In genomic region chr6:113432729-113433505, GRCh38 we compare ENCODE assay signal across 16 cellular contexts.
DNase-seq lines count a peak whose midpoint lies in the region; ATAC-seq and TF ChIP-seq lines count a peak whose summit lies in the region.
"Had no signal": no experiment of that assay in that cellular context is flagged by ENCODE, and none has a peak within 500 bp of the region (broad histone marks: within the 10 kb centered on the region; RNA-seq: fewer than 3 reads in every experiment).

No MANE protein-coding gene starts in this region.

- dilution Hi-C loops in mammary epithelial cell (cut with HindIII; ENCODE audit: low sequenced_read_pairs), result no loop called here

- H3K4me1 ChIP-seq in mammary epithelial cell (ENCODE audit: insufficient read depth, low read length) (peaks cover 15% of the 10 kb centered on the region), Karpas-422 (ENCODE audit: low read length) (no peaks in the 10 kb centered on the region)
- H3K4me1 ChIP-seq in naive thymus-derived CD4-positive, alpha-beta T cell (ENCODE audit: control insufficient read depth in 2 of 2, insufficient read depth in 2 of 2, low read length in 2 of 2), result no peaks in the 10 kb centered on the region

- H3K27ac Mint-ChIP-seq in HFFc6 (peak overlapping the region; percentile 63; the same call in 1 of the 2 replicates), endothelial cell (ENCODE audit: unreplicated experiment) (no peak overlapping the region)
- no peak overlapping the region for H3K27ac Mint-ChIP-seq in naive thymus-derived CD4-positive, alpha-beta T cell
- H3K27ac Mint-ChIP-seq: activated naive CD4-positive, alpha-beta T cell treated with anti-CD3 and anti-CD28 coated beads, Interleukin-2, amount 10 ng/mL, durations not matched to agents 7 days and 5 days; IgD-negative memory B cell; nephron progenitor cell had no signal

- intact Hi-C loops in mammary epithelial cell (cut with micrococcal nuclease), result no loop called here
- intact Hi-C loops in naive thymus-derived CD4-positive, alpha-beta T cell (cut with micrococcal nuclease), result no loop called here

- H3K4me2 ChIP-seq in mammary epithelial cell (ENCODE audit: insufficient read depth, low read depth, low read length) (peak overlapping the region; percentile 52), Karpas-422 (ENCODE audit: low read depth, low read length, poor library complexity, severe bottlenecking) (no peak overlapping the region)

- CTCF ChIA-PET in mammary epithelial cell (lab: Charles Lee; ENCODE audit: low non-redundant PET), result interaction anchor here (0.6 to 0.9 kb wide), 2 partner anchors 118 to 199 kb away, joined by 4 to 5 read pairs; no protein-coding TSS in a partner anchor
- CTCF ChIA-PET in naive thymus-derived CD4-positive, alpha-beta T cell (lab: Charles Lee), result no interaction called here

- DNase-seq in HFFc6 (no peak), mammary epithelial cell (no peak), Karpas-422 (no peak), DMS 273 (lab: John Stamatoyannopoulos, UW; ENCODE audit: unreplicated experiment) (no peak), endothelial cell (ENCODE audit: low spot score) (no peak), AG08396 (ENCODE audit: low spot score) (no peak)
- DNase-seq in naive thymus-derived CD4-positive, alpha-beta T cell, result no peak
- DNase-seq: activated CD8-positive, alpha-beta memory T cell treated with anti-CD3 and anti-CD28 coated beads for 24 hours; activated naive CD4-positive, alpha-beta T cell treated with anti-CD3 and anti-CD28 coated beads, Interleukin-2, amount 10 ng/mL, durations not matched to agents 7 days and 5 days; DMS79; NCI-H1436 treated with DMSO at 0.1 percent for 48 hours had no signal

- ATAC-seq in naive thymus-derived CD4-positive, alpha-beta T cell, result peak; percentile 24

- H3K27me3 Mint-ChIP-seq in HFFc6 (ENCODE audit: insufficient read depth), result no peaks in the 10 kb centered on the region; the same call in 1 of the 2 replicates
- peaks cover 0 to under 1% (median 0%) of the 10 kb centered on the region in 5 donors for H3K27me3 Mint-ChIP-seq in naive thymus-derived CD4-positive, alpha-beta T cell
- no peaks in the 10 kb centered on the region for H3K27me3 Mint-ChIP-seq in endothelial cell (ENCODE audit: unreplicated experiment)
- H3K27me3 Mint-ChIP-seq: activated naive CD4-positive, alpha-beta T cell treated with anti-CD3 and anti-CD28 coated beads, Interleukin-2, amount 10 ng/mL, durations not matched to agents 7 days and 5 days; central memory CD8-positive, alpha-beta T cell; IgD-negative memory B cell had no signal

- H3K27ac ChIP-seq in 22Rv1 (peak overlapping the region; percentile 36), mammary epithelial cell (ENCODE audit: insufficient read depth, low read depth, low read length) (no peak overlapping the region), Karpas-422 (ENCODE audit: low read length) (no peak overlapping the region)
- no peak overlapping the region for H3K27ac ChIP-seq in naive thymus-derived CD4-positive, alpha-beta T cell (ENCODE audit: low read depth, low read length)

- POLR2A ChIA-PET in naive thymus-derived CD4-positive, alpha-beta T cell (lab: Charles Lee), result no interaction called here

- no TSS peak for BruUV-seq in mammary epithelial cell (replicated peaks; lab: Mats Ljungman, UMichigan)

- no peaks in the 10 kb centered on the region for H3K27me3 ChIP-seq in mammary epithelial cell (ENCODE audit: insufficient read depth, low read length)
- H3K27me3 ChIP-seq in naive thymus-derived CD4-positive, alpha-beta T cell (ENCODE audit: control insufficient read depth in 2 of 2, insufficient read depth in 2 of 2, low read length in 2 of 2), result no peaks in the 10 kb centered on the region
- H3K27me3 ChIP-seq in Karpas-422 (ENCODE audit: low read length), result no peaks in the 10 kb centered on the region
- H3K27me3 ChIP-seq: heart right ventricle had no signal

- 46% methylated on average over 2 of the region's 2 CpGs for WGBS in mammary epithelial cell (ENCODE audit: low coverage, missing lambda C conversion rate)

- TF ChIP-seq CTCF in 22Rv1 (IDR thresholded peaks at IDR 0.05) (no peak), HFFc6 (IDR thresholded peaks at IDR 0.05) (no peak), mammary epithelial cell (conservative IDR thresholded peaks at IDR 0.05 in 1 of 2, IDR thresholded peaks at IDR 0.05 in 1 of 2; ENCODE audit: extremely low read depth in 1 of 2, insufficient read depth in 1 of 2, low read depth in 1 of 2, low read length in 2 of 2) (no peak), endothelial cell (IDR thresholded peaks at IDR 0.05; ENCODE audit: unreplicated experiment) (no peak)

- H3K9me3 Mint-ChIP-seq in HFFc6 (no peaks in the 10 kb centered on the region), endothelial cell (ENCODE audit: unreplicated experiment) (no peaks in the 10 kb centered on the region)
- peaks cover 0 to 6% (median 0%) of the 10 kb centered on the region in 11 donors for H3K9me3 Mint-ChIP-seq in naive thymus-derived CD4-positive, alpha-beta T cell
- H3K9me3 Mint-ChIP-seq: activated naive CD4-positive, alpha-beta T cell treated with anti-CD3 and anti-CD28 coated beads, Interleukin-2, amount 10 ng/mL, durations not matched to agents 7 days and 5 days; central memory CD8-positive, alpha-beta T cell; IgD-negative memory B cell; nephron progenitor cell had no signal

- H3K4me3 Mint-ChIP-seq in HFFc6 (peak overlapping the region; percentile 33), endothelial cell (ENCODE audit: unreplicated experiment) (no peak overlapping the region)
- H3K4me3 Mint-ChIP-seq in naive thymus-derived CD4-positive, alpha-beta T cell, result no peak overlapping the region
- H3K4me3 Mint-ChIP-seq: activated naive CD4-positive, alpha-beta T cell treated with anti-CD3 and anti-CD28 coated beads, Interleukin-2, amount 10 ng/mL, durations not matched to agents 7 days and 5 days; central memory CD8-positive, alpha-beta T cell; IgD-negative memory B cell; nephron progenitor cell had no signal

- H3K9ac ChIP-seq in mammary epithelial cell (ENCODE audit: insufficient read depth, low read length), result no peak overlapping the region
- no peak overlapping the region for H3K9ac ChIP-seq in Karpas-422 (ENCODE audit: low read length)

- H3K9me3 ChIP-seq in mammary epithelial cell (replicated peaks; ENCODE audit: insufficient read depth, low read length) (no peaks in the 10 kb centered on the region), Karpas-422 (ENCODE audit: low read length) (no peaks in the 10 kb centered on the region)
- no peaks in the 10 kb centered on the region for H3K9me3 ChIP-seq in naive thymus-derived CD4-positive, alpha-beta T cell (ENCODE audit: control insufficient read depth in 2 of 3, low read length in 3 of 3)
- H3K9me3 ChIP-seq: heart right ventricle had no signal

- H2AFZ ChIP-seq in mammary epithelial cell (ENCODE audit: low read depth, low read length) (peak overlapping the region; percentile 49), Karpas-422 (ENCODE audit: low read length) (no peak overlapping the region)

- H3K36me3 Mint-ChIP-seq in HFFc6 (ENCODE audit: low read depth) (no peaks in the 10 kb centered on the region), endothelial cell (ENCODE audit: low read depth, unreplicated experiment) (no peaks in the 10 kb centered on the region)
- H3K36me3 Mint-ChIP-seq in naive thymus-derived CD4-positive, alpha-beta T cell, result no peaks in the 10 kb centered on the region
- H3K36me3 Mint-ChIP-seq: activated naive CD4-positive, alpha-beta T cell treated with anti-CD3 and anti-CD28 coated beads, Interleukin-2, amount 10 ng/mL, durations not matched to agents 7 days and 5 days; IgD-negative memory B cell had no signal

- H3K4me1 Mint-ChIP-seq in HFFc6 (ENCODE audit: low read depth) (peaks cover 44% of the 10 kb centered on the region), endothelial cell (ENCODE audit: unreplicated experiment) (no peaks in the 10 kb centered on the region)
- no peaks in the 10 kb centered on the region for H3K4me1 Mint-ChIP-seq in naive thymus-derived CD4-positive, alpha-beta T cell
- H3K4me1 Mint-ChIP-seq: activated naive CD4-positive, alpha-beta T cell treated with anti-CD3 and anti-CD28 coated beads, Interleukin-2, amount 10 ng/mL, durations not matched to agents 7 days and 5 days; central memory CD8-positive, alpha-beta T cell; IgD-negative memory B cell had no signal

- H3K36me3 ChIP-seq in mammary epithelial cell (ENCODE audit: insufficient read depth, low read length), result no peaks in the 10 kb centered on the region
- H3K36me3 ChIP-seq in naive thymus-derived CD4-positive, alpha-beta T cell (ENCODE audit: control insufficient read depth in 2 of 3, insufficient read depth in 3 of 3, low read length in 3 of 3), result no peaks in the 10 kb centered on the region
- H3K36me3 ChIP-seq in Karpas-422 (ENCODE audit: insufficient read depth, low read length), result no peaks in the 10 kb centered on the region
- H3K36me3 ChIP-seq: heart right ventricle had no signal

- H3K79me2 ChIP-seq in mammary epithelial cell (ENCODE audit: insufficient read depth, low read length) (no peaks in the 10 kb centered on the region), Karpas-422 (ENCODE audit: low read length) (no peaks in the 10 kb centered on the region)

- H3K9me2 ChIP-seq in Karpas-422 (replicated peaks; ENCODE audit: insufficient read depth, low read length), result 0 out of 2 replicates have a peak, but pooled peaks cover 3% of the 10 kb centered on the region

- no peaks in the 10 kb centered on the region for H4K20me1 ChIP-seq in mammary epithelial cell (ENCODE audit: insufficient read depth, low read length)
- no peaks in the 10 kb centered on the region for H4K20me1 ChIP-seq in Karpas-422 (ENCODE audit: insufficient read depth, low read depth, low read length)

- no peak overlapping the region for H3K4me3 ChIP-seq in mammary epithelial cell (replicated peaks in 1 of 3; ENCODE audit: insufficient read depth in 1 of 3, low read depth in 2 of 3, low read length in 3 of 3)
- no peak overlapping the region for H3K4me3 ChIP-seq in naive thymus-derived CD4-positive, alpha-beta T cell (ENCODE audit: low read length)
- no peak overlapping the region for H3K4me3 ChIP-seq in Karpas-422 (ENCODE audit: low read length)
- H3K4me3 ChIP-seq: heart right ventricle had no signal

- in situ Hi-C loops in mammary epithelial cell (cut with MboI; ENCODE audit: low sequenced_read_pairs in 2 of 2), result no loop called here
